In the genomic region with DNA sequence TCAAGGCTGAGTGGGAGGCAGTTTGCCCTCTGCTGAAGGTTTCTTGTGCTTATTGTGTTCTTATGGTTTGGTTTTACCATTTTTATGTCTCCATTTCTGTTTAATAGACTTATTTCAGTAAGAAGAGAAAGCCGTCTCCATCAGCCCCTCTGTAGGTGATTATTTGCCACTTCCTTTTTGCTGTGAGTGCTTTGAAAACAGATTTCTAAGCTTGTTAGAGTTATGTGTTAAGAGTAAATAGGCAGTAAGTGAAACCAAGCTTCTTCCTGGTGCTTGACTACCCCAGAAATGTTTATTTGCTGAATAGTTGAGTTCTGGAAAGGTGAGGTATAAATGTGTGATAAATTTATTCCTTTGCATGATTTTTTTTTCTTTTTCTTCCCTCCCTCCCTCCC, we compare ENCODE assay signal across 11 cellular contexts.
DNase-seq lines count a peak whose midpoint lies in the region; ATAC-seq and TF ChIP-seq lines count a peak whose summit lies in the region.
"Had no signal": no experiment of that assay in that cellular context is flagged by ENCODE, and none has a peak within 500 bp of the region (broad histone marks: within the 10 kb centered on the region; RNA-seq: fewer than 3 reads in every experiment).

No MANE protein-coding gene starts in this region.

- TF ChIP-seq CTCF in HFFc6 (IDR thresholded peaks at IDR 0.05) = no peak
- no peak for TF ChIP-seq CTCF in adrenal gland (IDR thresholded peaks at IDR 0.05)
- no peak for TF ChIP-seq CTCF in nephron (IDR thresholded peaks at IDR 0.05; ENCODE audit: unreplicated experiment in 3 of 3)

- DNase-seq in CD4-positive, CD25-positive, alpha-beta regulatory T cell = peak in 2 of 3 donors; percentile 35 to 69
- DNase-seq in HFFc6 = no peak
- DNase-seq in adrenal gland = no peak
- DNase-seq: endodermal cell; NCI-H1694; NCI-H69; stimulated activated CD4-positive, alpha-beta T cell treated with anti-CD3 and anti-CD28 coated beads, Interleukin-4, amount 100 ng/mL, for 1 hour had no signal

- TF ChIP-seq POLR2A in adrenal gland (IDR thresholded peaks at IDR 0.05) = no peak

- no peaks in the 10 kb centered on the region for H3K9me3 ChIP-seq in CD4-positive, CD25-positive, alpha-beta regulatory T cell (ENCODE audit: control insufficient read depth in 2 of 2, low read length in 2 of 2)
- H3K9me3 ChIP-seq in adrenal gland (replicated peaks in 1 of 3) = no peaks in the 10 kb centered on the region

- WGBS in adrenal gland, 4 donors = 27 to 48% (median 33%) methylated on average over 1 of the region's 1 CpG

- H3K27ac Mint-ChIP-seq in CD4-positive, CD25-positive, alpha-beta regulatory T cell = peak overlapping the region; percentile 18 to 84 (median 83)
- H3K27ac Mint-ChIP-seq in HFFc6 (peak overlapping the region; percentile 80), nephron (peak overlapping the region; percentile 13 to 47 (median 32))

- no peaks in the 10 kb centered on the region for H3K27me3 ChIP-seq in CD4-positive, CD25-positive, alpha-beta regulatory T cell (ENCODE audit: control insufficient read depth, insufficient read depth, low read length)
- H3K27me3 ChIP-seq in adrenal gland = no peaks in the 10 kb centered on the region

- H3K9me3 Mint-ChIP-seq in CD4-positive, CD25-positive, alpha-beta regulatory T cell = no peaks in the 10 kb centered on the region
- H3K9me3 Mint-ChIP-seq in HFFc6 (no peaks in the 10 kb centered on the region), nephron (no peaks in the 10 kb centered on the region)
- H3K9me3 Mint-ChIP-seq: endodermal cell had no signal

- H3K4me1 Mint-ChIP-seq in CD4-positive, CD25-positive, alpha-beta regulatory T cell = peaks cover 8 to 75% (median 25%) of the 10 kb centered on the region in 4 donors
- H3K4me1 Mint-ChIP-seq in HFFc6 (ENCODE audit: low read depth) (peaks cover 93% of the 10 kb centered on the region), nephron (peaks cover 40% of the 10 kb centered on the region)

- no peaks in the 10 kb centered on the region for H3K36me3 ChIP-seq in CD4-positive, CD25-positive, alpha-beta regulatory T cell (ENCODE audit: control insufficient read depth, insufficient read depth, low read length)
- no peaks in the 10 kb centered on the region for H3K36me3 ChIP-seq in adrenal gland (replicated peaks in 1 of 2)

- peak overlapping the region; percentile 1 to 76 (median 40) for H3K4me3 Mint-ChIP-seq in CD4-positive, CD25-positive, alpha-beta regulatory T cell
- H3K4me3 Mint-ChIP-seq in HFFc6 (peak overlapping the region; percentile 66), nephron (no peak overlapping the region)
- H3K4me3 Mint-ChIP-seq: endodermal cell had no signal

- no peaks in the 10 kb centered on the region for H3K27me3 Mint-ChIP-seq in CD4-positive, CD25-positive, alpha-beta regulatory T cell
- no peaks in the 10 kb centered on the region for H3K27me3 Mint-ChIP-seq in HFFc6 (ENCODE audit: insufficient read depth)
- no peaks in the 10 kb centered on the region for H3K27me3 Mint-ChIP-seq in nephron (ENCODE audit: low read depth)

- H3K4me3 ChIP-seq in CD4-positive, CD25-positive, alpha-beta regulatory T cell (ENCODE audit: low read depth, low read length) = peak overlapping the region; percentile 51
- H3K4me3 ChIP-seq in adrenal gland = no peak overlapping the region

- intact Hi-C loops in adrenal gland (cut with DNase I) = no loop called here

- peak; percentile 42 to 63 for ATAC-seq in CD4-positive, CD25-positive, alpha-beta regulatory T cell (ENCODE audit: low read depth in 2 of 2)
- ATAC-seq in GM18502 (IDR thresholded peaks at IDR 0.05; ENCODE audit: poor library complexity, unreplicated experiment) = no peak
- no peak for ATAC-seq in HG03175 (IDR thresholded peaks at IDR 0.05; ENCODE audit: unreplicated experiment)
- ATAC-seq in HG03432 (IDR thresholded peaks at IDR 0.05; ENCODE audit: unreplicated experiment) = no peak

- H3K36me3 Mint-ChIP-seq in CD4-positive, CD25-positive, alpha-beta regulatory T cell = no peaks in the 10 kb centered on the region
- H3K36me3 Mint-ChIP-seq in HFFc6 (ENCODE audit: low read depth) (peaks cover 6% of the 10 kb centered on the region; the same call in 1 of the 2 replicates), nephron (ENCODE audit: low read depth) (no peaks in the 10 kb centered on the region)

- peak overlapping the region; percentile 34 for H3K27ac ChIP-seq in CD4-positive, CD25-positive, alpha-beta regulatory T cell (ENCODE audit: insufficient read depth, low read length, poor library complexity, severe bottlenecking)
- peak overlapping the region in 3 of 5 donors; percentile 3 to 45 (median 37) for H3K27ac ChIP-seq in adrenal gland

- peaks cover 20% of the 10 kb centered on the region for H3K4me1 ChIP-seq in CD4-positive, CD25-positive, alpha-beta regulatory T cell (ENCODE audit: control insufficient read depth, insufficient read depth, low read length, poor library complexity, severe bottlenecking)
- H3K4me1 ChIP-seq in adrenal gland (replicated peaks in 1 of 2) = peaks cover 7 to 40% of the 10 kb centered on the region in 2 donors

Comparison
In these comparisons a context has a peak if more than half of its experiments do, and no peak if none do; other contexts are left out.
1. ATAC-seq: peak in CD4-positive, CD25-positive, alpha-beta regulatory T cell (2 of 2); none in GM18502 (single experiment), HG03175 (single experiment) and HG03432 (single experiment).
2. DNase-seq: peak in CD4-positive, CD25-positive, alpha-beta regulatory T cell (2 of 3); none in HFFc6 (single experiment) and adrenal gland (0 of 7).
3. H3K27ac Mint-ChIP-seq: peak in every context shown above with its lines; median percentile 83 in CD4-positive, CD25-positive, alpha-beta regulatory T cell; 80 in HFFc6; 32 in nephron.
4. H3K4me3 Mint-ChIP-seq: peak in CD4-positive, CD25-positive, alpha-beta regulatory T cell (4 of 4) and HFFc6 (single experiment); none in nephron (0 of 3).